ENCODE assay signal across 1 cellular context in the genomic region with DNA sequence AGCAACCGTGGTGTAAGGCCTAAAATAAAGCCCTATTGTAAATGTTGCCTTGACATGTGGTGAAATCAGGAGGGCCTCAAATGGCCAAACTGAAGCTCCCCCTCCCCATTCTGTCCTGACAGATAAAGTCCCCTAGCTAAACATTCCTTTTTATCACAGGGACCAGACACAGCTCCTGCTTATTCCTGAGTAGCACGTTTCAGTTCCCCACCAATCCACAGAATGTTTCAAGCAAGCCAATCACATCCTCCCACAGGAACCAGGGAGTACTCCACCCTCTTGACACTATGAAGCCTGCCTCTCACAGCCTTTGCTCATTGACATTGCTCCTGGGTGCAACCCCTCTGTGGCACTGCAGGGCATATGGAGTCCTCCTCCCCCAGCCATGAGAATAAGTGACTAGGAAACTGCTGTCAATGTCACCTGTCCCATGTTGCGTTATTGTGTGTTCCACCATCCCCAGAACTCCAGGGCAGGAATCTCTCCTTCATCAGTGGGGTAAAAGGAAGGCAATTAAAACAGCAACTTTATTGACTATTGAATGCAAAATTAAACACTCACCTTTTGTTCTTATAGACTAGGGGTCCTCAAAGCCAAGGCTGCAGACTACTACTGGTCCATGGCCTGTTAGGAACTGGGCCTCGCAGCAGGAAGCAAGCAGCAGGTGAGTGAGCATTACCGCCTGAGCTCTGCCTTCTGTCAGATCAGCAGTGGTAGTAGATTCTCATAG.
TF ChIP-seq lines count a peak whose summit lies in the region.

No MANE protein-coding gene starts in this region.

TF ChIP-seq in K562, 482 proteins besides CTCF, POLR2A, EP300 and RAD21 (continued from another document and continues in another):
- TF ChIP-seq, protein P1, sequence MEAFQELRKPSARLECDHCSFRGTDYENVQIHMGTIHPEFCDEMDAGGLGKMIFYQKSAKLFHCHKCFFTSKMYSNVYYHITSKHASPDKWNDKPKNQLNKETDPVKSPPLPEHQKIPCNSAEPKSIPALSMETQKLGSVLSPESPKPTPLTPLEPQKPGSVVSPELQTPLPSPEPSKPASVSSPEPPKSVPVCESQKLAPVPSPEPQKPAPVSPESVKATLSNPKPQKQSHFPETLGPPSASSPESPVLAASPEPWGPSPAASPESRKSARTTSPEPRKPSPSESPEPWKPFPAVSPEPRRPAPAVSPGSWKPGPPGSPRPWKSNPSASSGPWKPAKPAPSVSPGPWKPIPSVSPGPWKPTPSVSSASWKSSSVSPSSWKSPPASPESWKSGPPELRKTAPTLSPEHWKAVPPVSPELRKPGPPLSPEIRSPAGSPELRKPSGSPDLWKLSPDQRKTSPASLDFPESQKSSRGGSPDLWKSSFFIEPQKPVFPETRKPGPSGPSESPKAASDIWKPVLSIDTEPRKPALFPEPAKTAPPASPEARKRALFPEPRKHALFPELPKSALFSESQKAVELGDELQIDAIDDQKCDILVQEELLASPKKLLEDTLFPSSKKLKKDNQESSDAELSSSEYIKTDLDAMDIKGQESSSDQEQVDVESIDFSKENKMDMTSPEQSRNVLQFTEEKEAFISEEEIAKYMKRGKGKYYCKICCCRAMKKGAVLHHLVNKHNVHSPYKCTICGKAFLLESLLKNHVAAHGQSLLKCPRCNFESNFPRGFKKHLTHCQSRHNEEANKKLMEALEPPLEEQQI (IDR thresholded peaks at IDR 0.05), result peak; percentile 88
- TF ChIP-seq, protein P2, sequence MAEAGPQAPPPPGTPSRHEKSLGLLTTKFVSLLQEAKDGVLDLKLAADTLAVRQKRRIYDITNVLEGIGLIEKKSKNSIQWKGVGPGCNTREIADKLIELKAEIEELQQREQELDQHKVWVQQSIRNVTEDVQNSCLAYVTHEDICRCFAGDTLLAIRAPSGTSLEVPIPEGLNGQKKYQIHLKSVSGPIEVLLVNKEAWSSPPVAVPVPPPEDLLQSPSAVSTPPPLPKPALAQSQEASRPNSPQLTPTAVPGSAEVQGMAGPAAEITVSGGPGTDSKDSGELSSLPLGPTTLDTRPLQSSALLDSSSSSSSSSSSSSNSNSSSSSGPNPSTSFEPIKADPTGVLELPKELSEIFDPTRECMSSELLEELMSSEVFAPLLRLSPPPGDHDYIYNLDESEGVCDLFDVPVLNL (CRISPR knock-in tag; IDR thresholded peaks at IDR 0.05; ENCODE audit: low read depth), result no peak
- TF ChIP-seq POU5F1 (IDR thresholded peaks at IDR 0.05; ENCODE audit: borderline replicate concordance, low read depth, low read length, partially characterized antibody) (no peak), POLR2H (tag; IDR thresholded peaks at IDR 0.05; ENCODE audit: low read depth) (no peak), NEUROD1 (IDR thresholded peaks at IDR 0.05; ENCODE audit: borderline replicate concordance, low read depth, low read length, partially characterized antibody) (no peak), ZKSCAN3 (CRISPR knock-in tag; IDR thresholded peaks at IDR 0.05) (no peak), HOXB6 (CRISPR knock-in tag; IDR thresholded peaks at IDR 0.05; ENCODE audit: borderline replicate concordance) (no peak), PRMT5 (CRISPR knock-in tag; IDR thresholded peaks at IDR 0.05) (no peak), L3MBTL2 (IDR thresholded peaks at IDR 0.05) (peak; percentile 85), SMAD1 (IDR thresholded peaks at IDR 0.05; ENCODE audit: low read depth, low read length, partially characterized antibody) (no peak), CAMTA2 (CRISPR knock-in tag; conservative IDR thresholded peaks at IDR 0.05) (no peak), SMARCA4 (IDR thresholded peaks at IDR 0.05) (peak; percentile 85), STAG1 (CRISPR knock-in tag; IDR thresholded peaks at IDR 0.05; ENCODE audit: borderline replicate concordance) (no peak), SMAD2 (IDR thresholded peaks at IDR 0.05; ENCODE audit: low read depth, low read length) (no peak), MCM2 (IDR thresholded peaks at IDR 0.05; ENCODE audit: low read depth) (no peak), ZNF184 (CRISPR knock-in tag; IDR thresholded peaks at IDR 0.05) (no peak), EHMT2 (IDR thresholded peaks at IDR 0.05) (0 out of 2 replicates have a peak, but pooled peaks have one; percentile 12), FOXK1 (CRISPR knock-in tag; IDR thresholded peaks at IDR 0.05; ENCODE audit: borderline replicate concordance) (no peak), MYBL2 (IDR thresholded peaks at IDR 0.05; ENCODE audit: low read depth) (no peak), MYBL2 (CRISPR knock-in tag; IDR thresholded peaks at IDR 0.05; ENCODE audit: borderline replicate concordance) (no peak), ZNF121 (CRISPR knock-in tag; conservative IDR thresholded peaks at IDR 0.05) (no peak), RNF2 (IDR thresholded peaks at IDR 0.05) (no peak; the same call in 1 of the 2 replicates), ZBTB7A (IDR thresholded peaks at IDR 0.05; ENCODE audit: borderline replicate concordance, control insufficient read depth, low read depth, low read length) (0 out of 2 replicates have a peak, but pooled peaks have one; percentile 42), ZNF586 (CRISPR knock-in tag; conservative IDR thresholded peaks at IDR 0.05) (no peak), SOX6 (IDR thresholded peaks at IDR 0.05) (peak; percentile 90), STAT5A (IDR thresholded peaks at IDR 0.05; ENCODE audit: borderline replicate concordance, low read length) (peak; percentile 83), GATA2 (CRISPR knock-in tag; IDR thresholded peaks at IDR 0.05) (peak; percentile 42; the same call in 1 of the 2 replicates), CEBPB (tag; IDR thresholded peaks at IDR 0.05) (peak; percentile 35; the same call in 1 of the 2 replicates), SMAD4 (CRISPR knock-in tag; conservative IDR thresholded peaks at IDR 0.05) (peak; percentile 63; the same call in 1 of the 2 replicates), SMARCC2 (IDR thresholded peaks at IDR 0.05; ENCODE audit: low read depth) (peak; percentile 75; the same call in 1 of the 2 replicates), WHSC1 (IDR thresholded peaks at IDR 0.05; ENCODE audit: low read length) (no peak), SMARCE1 (IDR thresholded peaks at IDR 0.05) (peak; percentile 81; the same call in 1 of the 2 replicates), PTRF (tag; IDR thresholded peaks at IDR 0.05) (no peak), FOXP1 (CRISPR knock-in tag; IDR thresholded peaks at IDR 0.05) (no peak), BRCA1 (IDR thresholded peaks at IDR 0.05) (no peak), BRCA1 (CRISPR knock-in tag; IDR thresholded peaks at IDR 0.05) (no peak), ILK (tag; IDR thresholded peaks at IDR 0.05; ENCODE audit: borderline replicate concordance, low read depth) (no peak), ZNF124 (CRISPR knock-in tag; IDR thresholded peaks at IDR 0.05) (no peak), ATF1 (CRISPR knock-in tag; IDR thresholded peaks at IDR 0.05) (no peak), ATF1 (tag; IDR thresholded peaks at IDR 0.05) (peak; percentile 29; the same call in 1 of the 2 replicates), POLR3G (IDR thresholded peaks at IDR 0.05; ENCODE audit: extremely low read depth, insufficient read length, insufficient replicate concordance) (no peak), MXI1 (IDR thresholded peaks at IDR 0.05; ENCODE audit: low read depth, low read length) (peak; percentile 72; the same call in 1 of the 2 replicates), XRCC5 (IDR thresholded peaks at IDR 0.05; ENCODE audit: low read depth, low read length) (no peak)
- TF ChIP-seq, protein P3, sequence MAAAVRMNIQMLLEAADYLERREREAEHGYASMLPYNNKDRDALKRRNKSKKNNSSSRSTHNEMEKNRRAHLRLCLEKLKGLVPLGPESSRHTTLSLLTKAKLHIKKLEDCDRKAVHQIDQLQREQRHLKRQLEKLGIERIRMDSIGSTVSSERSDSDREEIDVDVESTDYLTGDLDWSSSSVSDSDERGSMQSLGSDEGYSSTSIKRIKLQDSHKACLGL (CRISPR knock-in tag; IDR thresholded peaks at IDR 0.05; ENCODE audit: borderline replicate concordance, poor library complexity, severe bottlenecking), result no peak
- TF ChIP-seq, protein P4, sequence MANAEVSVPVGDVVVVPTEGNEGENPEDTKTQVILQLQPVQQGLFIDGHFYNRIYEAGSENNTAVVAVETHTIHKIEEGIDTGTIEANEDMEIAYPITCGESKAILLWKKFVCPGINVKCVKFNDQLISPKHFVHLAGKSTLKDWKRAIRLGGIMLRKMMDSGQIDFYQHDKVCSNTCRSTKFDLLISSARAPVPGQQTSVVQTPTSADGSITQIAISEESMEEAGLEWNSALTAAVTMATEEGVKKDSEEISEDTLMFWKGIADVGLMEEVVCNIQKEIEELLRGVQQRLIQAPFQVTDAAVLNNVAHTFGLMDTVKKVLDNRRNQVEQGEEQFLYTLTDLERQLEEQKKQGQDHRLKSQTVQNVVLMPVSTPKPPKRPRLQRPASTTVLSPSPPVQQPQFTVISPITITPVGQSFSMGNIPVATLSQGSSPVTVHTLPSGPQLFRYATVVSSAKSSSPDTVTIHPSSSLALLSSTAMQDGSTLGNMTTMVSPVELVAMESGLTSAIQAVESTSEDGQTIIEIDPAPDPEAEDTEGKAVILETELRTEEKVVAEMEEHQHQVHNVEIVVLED (CRISPR knock-in tag; IDR thresholded peaks at IDR 0.05), result no peak
- TF ChIP-seq, protein P5, sequence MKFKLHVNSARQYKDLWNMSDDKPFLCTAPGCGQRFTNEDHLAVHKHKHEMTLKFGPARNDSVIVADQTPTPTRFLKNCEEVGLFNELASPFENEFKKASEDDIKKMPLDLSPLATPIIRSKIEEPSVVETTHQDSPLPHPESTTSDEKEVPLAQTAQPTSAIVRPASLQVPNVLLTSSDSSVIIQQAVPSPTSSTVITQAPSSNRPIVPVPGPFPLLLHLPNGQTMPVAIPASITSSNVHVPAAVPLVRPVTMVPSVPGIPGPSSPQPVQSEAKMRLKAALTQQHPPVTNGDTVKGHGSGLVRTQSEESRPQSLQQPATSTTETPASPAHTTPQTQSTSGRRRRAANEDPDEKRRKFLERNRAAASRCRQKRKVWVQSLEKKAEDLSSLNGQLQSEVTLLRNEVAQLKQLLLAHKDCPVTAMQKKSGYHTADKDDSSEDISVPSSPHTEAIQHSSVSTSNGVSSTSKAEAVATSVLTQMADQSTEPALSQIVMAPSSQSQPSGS (CRISPR knock-in tag; IDR thresholded peaks at IDR 0.05), result no peak
- TF ChIP-seq, protein P6, sequence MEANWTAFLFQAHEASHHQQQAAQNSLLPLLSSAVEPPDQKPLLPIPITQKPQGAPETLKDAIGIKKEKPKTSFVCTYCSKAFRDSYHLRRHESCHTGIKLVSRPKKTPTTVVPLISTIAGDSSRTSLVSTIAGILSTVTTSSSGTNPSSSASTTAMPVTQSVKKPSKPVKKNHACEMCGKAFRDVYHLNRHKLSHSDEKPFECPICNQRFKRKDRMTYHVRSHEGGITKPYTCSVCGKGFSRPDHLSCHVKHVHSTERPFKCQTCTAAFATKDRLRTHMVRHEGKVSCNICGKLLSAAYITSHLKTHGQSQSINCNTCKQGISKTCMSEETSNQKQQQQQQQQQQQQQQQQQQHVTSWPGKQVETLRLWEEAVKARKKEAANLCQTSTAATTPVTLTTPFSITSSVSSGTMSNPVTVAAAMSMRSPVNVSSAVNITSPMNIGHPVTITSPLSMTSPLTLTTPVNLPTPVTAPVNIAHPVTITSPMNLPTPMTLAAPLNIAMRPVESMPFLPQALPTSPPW (CRISPR knock-in tag; IDR thresholded peaks at IDR 0.05), result no peak; the same call in 1 of the 2 replicates
- TF ChIP-seq, protein P7, sequence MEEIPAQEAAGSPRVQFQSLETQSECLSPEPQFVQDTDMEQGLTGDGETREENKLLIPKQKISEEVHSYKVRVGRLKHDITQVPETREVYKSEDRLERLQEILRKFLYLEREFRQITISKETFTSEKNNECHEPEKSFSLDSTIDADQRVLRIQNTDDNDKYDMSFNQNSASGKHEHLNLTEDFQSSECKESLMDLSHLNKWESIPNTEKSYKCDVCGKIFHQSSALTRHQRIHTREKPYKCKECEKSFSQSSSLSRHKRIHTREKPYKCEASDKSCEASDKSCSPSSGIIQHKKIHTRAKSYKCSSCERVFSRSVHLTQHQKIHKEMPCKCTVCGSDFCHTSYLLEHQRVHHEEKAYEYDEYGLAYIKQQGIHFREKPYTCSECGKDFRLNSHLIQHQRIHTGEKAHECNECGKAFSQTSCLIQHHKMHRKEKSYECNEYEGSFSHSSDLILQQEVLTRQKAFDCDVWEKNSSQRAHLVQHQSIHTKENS (CRISPR knock-in tag; IDR thresholded peaks at IDR 0.05), result no peak
- TF ChIP-seq, protein P8, sequence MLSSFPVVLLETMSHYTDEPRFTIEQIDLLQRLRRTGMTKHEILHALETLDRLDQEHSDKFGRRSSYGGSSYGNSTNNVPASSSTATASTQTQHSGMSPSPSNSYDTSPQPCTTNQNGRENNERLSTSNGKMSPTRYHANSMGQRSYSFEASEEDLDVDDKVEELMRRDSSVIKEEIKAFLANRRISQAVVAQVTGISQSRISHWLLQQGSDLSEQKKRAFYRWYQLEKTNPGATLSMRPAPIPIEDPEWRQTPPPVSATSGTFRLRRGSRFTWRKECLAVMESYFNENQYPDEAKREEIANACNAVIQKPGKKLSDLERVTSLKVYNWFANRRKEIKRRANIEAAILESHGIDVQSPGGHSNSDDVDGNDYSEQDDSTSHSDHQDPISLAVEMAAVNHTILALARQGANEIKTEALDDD (IDR thresholded peaks at IDR 0.05), result no peak
- TF ChIP-seq, protein P9, sequence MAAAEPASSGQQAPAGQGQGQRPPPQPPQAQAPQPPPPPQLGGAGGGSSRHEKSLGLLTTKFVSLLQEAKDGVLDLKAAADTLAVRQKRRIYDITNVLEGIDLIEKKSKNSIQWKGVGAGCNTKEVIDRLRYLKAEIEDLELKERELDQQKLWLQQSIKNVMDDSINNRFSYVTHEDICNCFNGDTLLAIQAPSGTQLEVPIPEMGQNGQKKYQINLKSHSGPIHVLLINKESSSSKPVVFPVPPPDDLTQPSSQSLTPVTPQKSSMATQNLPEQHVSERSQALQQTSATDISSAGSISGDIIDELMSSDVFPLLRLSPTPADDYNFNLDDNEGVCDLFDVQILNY (CRISPR knock-in tag; IDR thresholded peaks at IDR 0.05), result no peak
- TF ChIP-seq, protein P10, sequence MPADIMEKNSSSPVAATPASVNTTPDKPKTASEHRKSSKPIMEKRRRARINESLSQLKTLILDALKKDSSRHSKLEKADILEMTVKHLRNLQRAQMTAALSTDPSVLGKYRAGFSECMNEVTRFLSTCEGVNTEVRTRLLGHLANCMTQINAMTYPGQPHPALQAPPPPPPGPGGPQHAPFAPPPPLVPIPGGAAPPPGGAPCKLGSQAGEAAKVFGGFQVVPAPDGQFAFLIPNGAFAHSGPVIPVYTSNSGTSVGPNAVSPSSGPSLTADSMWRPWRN (IDR thresholded peaks at IDR 0.05; ENCODE audit: low read depth), result no peak
- TF ChIP-seq, protein P11, sequence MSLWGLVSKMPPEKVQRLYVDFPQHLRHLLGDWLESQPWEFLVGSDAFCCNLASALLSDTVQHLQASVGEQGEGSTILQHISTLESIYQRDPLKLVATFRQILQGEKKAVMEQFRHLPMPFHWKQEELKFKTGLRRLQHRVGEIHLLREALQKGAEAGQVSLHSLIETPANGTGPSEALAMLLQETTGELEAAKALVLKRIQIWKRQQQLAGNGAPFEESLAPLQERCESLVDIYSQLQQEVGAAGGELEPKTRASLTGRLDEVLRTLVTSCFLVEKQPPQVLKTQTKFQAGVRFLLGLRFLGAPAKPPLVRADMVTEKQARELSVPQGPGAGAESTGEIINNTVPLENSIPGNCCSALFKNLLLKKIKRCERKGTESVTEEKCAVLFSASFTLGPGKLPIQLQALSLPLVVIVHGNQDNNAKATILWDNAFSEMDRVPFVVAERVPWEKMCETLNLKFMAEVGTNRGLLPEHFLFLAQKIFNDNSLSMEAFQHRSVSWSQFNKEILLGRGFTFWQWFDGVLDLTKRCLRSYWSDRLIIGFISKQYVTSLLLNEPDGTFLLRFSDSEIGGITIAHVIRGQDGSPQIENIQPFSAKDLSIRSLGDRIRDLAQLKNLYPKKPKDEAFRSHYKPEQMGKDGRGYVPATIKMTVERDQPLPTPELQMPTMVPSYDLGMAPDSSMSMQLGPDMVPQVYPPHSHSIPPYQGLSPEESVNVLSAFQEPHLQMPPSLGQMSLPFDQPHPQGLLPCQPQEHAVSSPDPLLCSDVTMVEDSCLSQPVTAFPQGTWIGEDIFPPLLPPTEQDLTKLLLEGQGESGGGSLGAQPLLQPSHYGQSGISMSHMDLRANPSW (CRISPR knock-in tag; IDR thresholded peaks at IDR 0.05), result no peak
